2 cellular contexts compared by ENCODE assay signal in the genomic region with DNA sequence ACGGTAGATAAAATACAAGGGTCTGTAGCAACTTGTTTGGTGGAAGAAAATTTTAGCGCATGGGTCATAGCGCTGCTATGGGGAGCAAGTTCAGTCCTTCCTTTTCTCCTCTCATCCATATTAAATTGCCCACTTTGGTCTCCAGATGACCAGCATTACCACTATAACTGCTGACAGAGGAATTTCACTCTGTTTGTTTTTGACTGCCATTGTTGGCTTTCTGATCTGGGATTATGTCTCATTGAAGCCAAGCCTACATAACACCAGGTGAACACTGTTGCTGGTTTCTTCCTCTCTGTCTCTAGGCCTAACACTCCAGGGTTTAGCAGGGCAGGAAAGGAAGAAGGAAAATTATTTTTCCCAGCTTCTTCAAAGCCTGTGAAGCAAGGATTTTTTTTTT.
TF ChIP-seq lines count a peak whose summit lies in the region.

No MANE protein-coding gene starts in this region.

TF ChIP-seq in A549, 52 proteins besides CTCF, POLR2A, EP300 and RAD21:
- TF ChIP-seq MAFK (IDR thresholded peaks at IDR 0.05; ENCODE audit: partially characterized antibody): peak; percentile 65
- TF ChIP-seq POLR2AphosphoS2 (conservative IDR thresholded peaks at IDR 0.05; ENCODE audit: low read length): no peak

TF ChIP-seq in K562, 482 proteins besides CTCF, POLR2A, EP300 and RAD21:
- TF ChIP-seq ZNF316 (IDR thresholded peaks at IDR 0.05) (peak; percentile 66), PML (IDR thresholded peaks at IDR 0.05; ENCODE audit: low read length) (no peak), MAFF (IDR thresholded peaks at IDR 0.05; ENCODE audit: low read length) (peak; percentile 46), MAFG (tag; conservative IDR thresholded peaks at IDR 0.05) (0 out of 2 replicates have a peak, but pooled peaks have one; percentile 11)
